In genomic region chr4:4839471-4839810, GRCh38 we compare ENCODE assay signal across 27 cellular contexts. TPM values are rescaled to one million over a fixed set of nuclear protein-coding genes. Genes with fewer than 3 reads are reported as not detected.
"Had no signal": no experiment of that assay in that cellular context is flagged by ENCODE, and none has a peak within 500 bp of the region (broad histone marks: within the 10 kb centered on the region; RNA-seq: fewer than 3 reads in every experiment).

No MANE protein-coding gene starts in this region.

- FAIRE-seq: astrocyte, colon had no signal

- H3K27ac Mint-ChIP-seq: activated CD4-positive, alpha-beta T cell treated with anti-CD3 and anti-CD28 coated beads for 36 hours; activated CD8-positive, alpha-beta T cell treated with anti-CD3 and anti-CD28 coated beads for 36 hours; activated naive CD4-positive, alpha-beta T cell treated with anti-CD3 and anti-CD28 coated beads, Interleukin-2, amount 50 U/mL, for 72 hours; activated naive CD8-positive, alpha-beta T cell treated with anti-CD3 and anti-CD28 coated beads, Interleukin-2, amount 50 U/mL, for 24 hours; activated T-cell treated with anti-CD3 and anti-CD28 coated beads, Interleukin-2, amount 50 U/mL, for 72 hours; T-cell had no signal

- H3K4me3 ChIP-seq: SK-N-MC had no signal

- H3K27ac ChIP-seq: SK-N-MC, VCaP had no signal

- ATAC-seq: activated CD4-positive, alpha-beta T cell treated with anti-CD3 and anti-CD28 coated beads for 36 hours; activated CD8-positive, alpha-beta T cell treated with anti-CD3 and anti-CD28 coated beads for 36 hours; activated naive CD4-positive, alpha-beta T cell treated with anti-CD3 and anti-CD28 coated beads, Interleukin-2, amount 50 U/mL, for 72 hours; activated T-cell treated with anti-CD3 and anti-CD28 coated beads, Interleukin-2, amount 50 U/mL, for 72 hours; Panc1; Right ventricle myocardium inferior; T-cell had no signal

- H3K4me3 Mint-ChIP-seq: activated CD4-positive, alpha-beta T cell treated with anti-CD3 and anti-CD28 coated beads for 36 hours; activated CD8-positive, alpha-beta T cell treated with anti-CD3 and anti-CD28 coated beads for 36 hours; activated naive CD8-positive, alpha-beta T cell treated with anti-CD3 and anti-CD28 coated beads, Interleukin-2, amount 50 U/mL, for 24 hours; activated T-cell treated with anti-CD3 and anti-CD28 coated beads, Interleukin-2, amount 50 U/mL, for 72 hours; T-cell had no signal

- DNase-seq: activated CD4-positive, alpha-beta T cell treated with anti-CD3 and anti-CD28 coated beads for 36 hours; activated CD4-positive, alpha-beta T cell treated with anti-CD3 and anti-CD28 coated beads, Interleukin-2, amount 50 U/mL, for 1 hour; activated CD8-positive, alpha-beta memory T cell treated with anti-CD3 and anti-CD28 coated beads, Interleukin-2, amount 50 U/mL, for 4 hours; activated CD8-positive, alpha-beta T cell treated with anti-CD3 and anti-CD28 coated beads for 36 hours; activated naive CD4-positive, alpha-beta T cell treated with Interleukin-2 at 50 U/mL for 16 hours; activated naive CD8-positive, alpha-beta T cell treated with anti-CD3 and anti-CD28 coated beads, Interleukin-2, amount 50 U/mL, for 24 hours; activated T-cell treated with anti-CD3 and anti-CD28 coated beads, Interleukin-2, amount 50 U/mL, for 72 hours; amniotic stem cell; NCI-H1092 treated with DMSO at 0.1 percent for 48 hours; NCI-H1417 treated with DMSO at 0.1 percent for 48 hours; NCI-H1694 treated with DMSO at 0.1 percent for 48 hours; NCI-H2029 treated with DMSO at 0.1 percent for 48 hours; NCI-H345; NCI-H510A; NCI-H526 treated with DMSO at 0.1 percent for 48 hours; NK-92 treated with Interleukin-12 subunit alpha and Interleukin-12 subunit beta, amount 100 ng/mL, for 24 hours; OCI-M1; RPMI8226; T-cell had no signal

- H3K4me1 Mint-ChIP-seq: activated CD4-positive, alpha-beta T cell treated with anti-CD3 and anti-CD28 coated beads for 36 hours had no signal

RNA-seq across cellular contexts. Expression of gene MSX1, which starts 20.0 kb away (rescaled TPM):
- total RNA-seq: activated naive CD4-positive, alpha-beta T cell treated with anti-CD3 and anti-CD28 coated beads, Interleukin-2, amount 50 U/mL, for 72 hours; activated T-cell treated with anti-CD3 and anti-CD28 coated beads, Interleukin-2, amount 50 U/mL, for 72 hours; T-cell; T-helper 2 cell treated with Interferon-gamma antibody and Interleukin-4, amounts not matched to agents 100 ng/mL and 5 ng/mL, for 36 hours had no signal
